ENCODE assay signal across 1 cellular context in genomic region chr16:46688657-46689491, GRCh38.
TF ChIP-seq lines count a peak whose summit lies in the region.

TSS of gene VPS35 (minus strand) at chr16:46689178. CDS start at chr16:46689133, 45 bp downstream.

TF ChIP-seq in HepG2, 621 proteins besides CTCF, POLR2A, EP300 and RAD21 (continued from another document):
- TF ChIP-seq KIAA2018 (CRISPR knock-in tag; IDR thresholded peaks at IDR 0.05; ENCODE audit: borderline replicate concordance) (no peak), ZNF34 (CRISPR knock-in tag; IDR thresholded peaks at IDR 0.05; ENCODE audit: borderline replicate concordance) (no peak), ZBTB20 (CRISPR knock-in tag; IDR thresholded peaks at IDR 0.05; ENCODE audit: borderline replicate concordance, low read depth) (peak; percentile 38; the same call in 1 of the 2 replicates), ZMYM2 (CRISPR knock-in tag; IDR thresholded peaks at IDR 0.05) (0 out of 2 replicates have a peak, but pooled peaks have one; percentile 44), RFXANK (CRISPR knock-in tag; IDR thresholded peaks at IDR 0.05) (no peak), ZNF468 (CRISPR knock-in tag; IDR thresholded peaks at IDR 0.05) (0 out of 2 replicates have a peak, but pooled peaks have one; percentile 31), GRHL1 (CRISPR knock-in tag; conservative IDR thresholded peaks at IDR 0.05) (no peak), MNT (IDR thresholded peaks at IDR 0.05) (no peak; the same call in 1 of the 2 replicates), RBM39 (IDR thresholded peaks at IDR 0.05; ENCODE audit: low read depth, low read length, poor library complexity, severe bottlenecking) (no peak), RORA (CRISPR knock-in tag; IDR thresholded peaks at IDR 0.05) (no peak), ZNF879 (CRISPR knock-in tag; IDR thresholded peaks at IDR 0.05) (no peak; the same call in 1 of the 2 replicates), ZNF121 (CRISPR knock-in tag; IDR thresholded peaks at IDR 0.05) (no peak), ERF (CRISPR knock-in tag; IDR thresholded peaks at IDR 0.05) (peak; percentile 56; the same call in 1 of the 2 replicates), ZFP36 (IDR thresholded peaks at IDR 0.05; ENCODE audit: borderline replicate concordance, low read depth, low read length, partially characterized antibody) (no peak), ZNF740 (CRISPR knock-in tag; IDR thresholded peaks at IDR 0.05) (no peak; the same call in 1 of the 2 replicates), FOXK2 (IDR thresholded peaks at IDR 0.05) (no peak), ZNF761 (CRISPR knock-in tag; conservative IDR thresholded peaks at IDR 0.05) (no peak; the same call in none of the 2 replicates), SAFB2 (CRISPR knock-in tag; IDR thresholded peaks at IDR 0.05; ENCODE audit: borderline replicate concordance, low read depth) (no peak; the same call in 1 of the 2 replicates), ZNF331 (CRISPR knock-in tag; IDR thresholded peaks at IDR 0.05) (peak; percentile 34), ZNF354B (CRISPR knock-in tag; IDR thresholded peaks at IDR 0.05) (peak; percentile 86; the same call in 1 of the 2 replicates), KLF16 (CRISPR knock-in tag; IDR thresholded peaks at IDR 0.05) (peak; percentile 41 to 85; a peak in 2 of 4 replicates), GMEB2 (CRISPR knock-in tag; IDR thresholded peaks at IDR 0.05; ENCODE audit: low read depth) (no peak), PHF21A (CRISPR knock-in tag; IDR thresholded peaks at IDR 0.05) (no peak), THAP8 (CRISPR knock-in tag; IDR thresholded peaks at IDR 0.05; ENCODE audit: borderline replicate concordance) (no peak), ZNF138 (CRISPR knock-in tag; IDR thresholded peaks at IDR 0.05; ENCODE audit: low read depth) (peak; percentile 38; the same call in 1 of the 2 replicates), ZNF746 (CRISPR knock-in tag; IDR thresholded peaks at IDR 0.05) (peak; percentile 85; the same call in 1 of the 2 replicates), ZNF335 (CRISPR knock-in tag; IDR thresholded peaks at IDR 0.05) (peak; percentile 21; the same call in 1 of the 2 replicates), ZNF660 (CRISPR knock-in tag; IDR thresholded peaks at IDR 0.05; ENCODE audit: borderline replicate concordance, low read depth) (0 out of 2 replicates have a peak, but pooled peaks have one; percentile 45), SALL1 (CRISPR knock-in tag; IDR thresholded peaks at IDR 0.05) (peak; percentile 87), SRSF1 (optimal IDR thresholded peaks at IDR 0.05; ENCODE audit: low read depth, low read length) (peak; percentile 48), RBAK (CRISPR knock-in tag; IDR thresholded peaks at IDR 0.05) (no peak; the same call in 1 of the 2 replicates), IRF2 (CRISPR knock-in tag; IDR thresholded peaks at IDR 0.05) (peak; percentile 46), ZBTB37 (CRISPR knock-in tag; IDR thresholded peaks at IDR 0.05) (peak; percentile 46; the same call in 1 of the 2 replicates), ZNF329 (CRISPR knock-in tag; IDR thresholded peaks at IDR 0.05; ENCODE audit: low read depth) (no peak), ZNF414 (CRISPR knock-in tag; IDR thresholded peaks at IDR 0.05) (no peak), ZNF18 (CRISPR knock-in tag; IDR thresholded peaks at IDR 0.05; ENCODE audit: insufficient replicate concordance) (peak; percentile 84)
